17 cellular contexts compared by ENCODE assay signal in the genomic region with DNA sequence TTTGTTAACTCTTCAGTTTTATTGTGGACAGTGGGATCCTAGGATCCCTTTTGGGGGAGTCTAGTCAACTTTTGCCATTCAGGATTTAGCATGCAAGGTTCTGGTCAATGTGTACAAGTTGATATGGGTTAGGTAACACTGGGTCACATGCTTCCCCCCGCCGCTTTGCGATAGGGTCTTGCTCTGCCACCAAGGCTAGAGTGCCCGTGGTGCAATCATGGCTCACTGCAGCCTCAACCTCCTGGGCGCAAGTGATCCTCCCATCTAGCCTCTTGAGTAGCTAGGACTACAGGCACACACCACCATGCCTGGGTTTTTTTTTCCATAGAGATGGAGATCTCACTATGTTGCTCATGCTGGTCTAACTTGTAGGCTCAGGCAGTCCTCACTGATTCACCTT. TPM values are rescaled to one million over a fixed set of nuclear protein-coding genes. Genes with fewer than 3 reads are reported as not detected.
DNase-seq lines count a peak whose midpoint lies in the region; ATAC-seq and TF ChIP-seq lines count a peak whose summit lies in the region.
"Had no signal": no experiment of that assay in that cellular context is flagged by ENCODE, and none has a peak within 500 bp of the region (broad histone marks: within the 10 kb centered on the region; RNA-seq: fewer than 3 reads in every experiment).

No MANE protein-coding gene starts in this region.

- peaks cover 28% of the 10 kb centered on the region for H3K79me2 ChIP-seq in mammary epithelial cell (ENCODE audit: insufficient read depth, low read length)

- dilution Hi-C loops in mammary epithelial cell (cut with HindIII; ENCODE audit: low sequenced_read_pairs): no loop called here

- no peaks in the 10 kb centered on the region for H3K9me3 ChIP-seq in mammary epithelial cell (replicated peaks; ENCODE audit: insufficient read depth, low read length)
- H3K9me3 ChIP-seq: BE2C had no signal

- POLR2A ChIA-PET in MCF 10A (lab: Yijun Ruan, JAX): no interaction called here

- no peak overlapping the region for H3K27ac ChIP-seq in mammary epithelial cell (ENCODE audit: insufficient read depth, low read depth, low read length)
- H3K27ac ChIP-seq: RWPE1 had no signal

- intact Hi-C loops in MCF 10A (cut with micrococcal nuclease) (no loop called here), mammary epithelial cell (cut with micrococcal nuclease) (loop anchor here (5.0 to 10.0 kb wide), 2 partner anchors 70 to 262 kb away; no protein-coding TSS in a partner anchor), Calu3 (cut with micrococcal nuclease; ENCODE audit: unreplicated experiment) (loop anchor here (10.0 kb wide), 1 partner anchor 220 kb away; no protein-coding TSS in a partner anchor)

- H3K9ac ChIP-seq in mammary epithelial cell (ENCODE audit: insufficient read depth, low read length): no peak overlapping the region

- H3K27ac Mint-ChIP-seq in MCF 10A (ENCODE audit: low read depth, unreplicated experiment): peak overlapping the region; percentile 6
- peak overlapping the region; percentile 58 for H3K27ac Mint-ChIP-seq in central memory CD8-positive, alpha-beta T cell (ENCODE audit: low read depth)
- H3K27ac Mint-ChIP-seq in neural crest cell (ENCODE audit: unreplicated experiment): no peak overlapping the region
- no peak overlapping the region for H3K27ac Mint-ChIP-seq in Calu3 (ENCODE audit: unreplicated experiment)

- ATAC-seq in central memory CD8-positive, alpha-beta T cell (replicated peaks; ENCODE audit: extremely low read depth, poor library complexity, severe bottlenecking): no peak
- no peak for ATAC-seq in GM19324 (IDR thresholded peaks at IDR 0.05; ENCODE audit: low FRiP score, unreplicated experiment)

- BruUV-seq in MCF 10A (replicated peaks; lab: Mats Ljungman, UMichigan) (no TSS peak), mammary epithelial cell (replicated peaks; lab: Mats Ljungman, UMichigan) (no TSS peak), Calu3 (replicated peaks; lab: Mats Ljungman, UMichigan) (no TSS peak)

- CTCF ChIA-PET in MCF 10A (lab: Yijun Ruan, JAX): interaction anchor here (0.6 to 1.1 kb wide), 3 partner anchors 11 to 126 kb away, joined by 3 read pairs; no protein-coding TSS in a partner anchor
- CTCF ChIA-PET in mammary epithelial cell (lab: Charles Lee; ENCODE audit: low non-redundant PET): no interaction called here
- CTCF ChIA-PET in Calu3 (lab: Charles Lee): no interaction called here

- peaks cover 6% of the 10 kb centered on the region for H3K4me1 ChIP-seq in mammary epithelial cell (ENCODE audit: insufficient read depth, low read length)
- H3K4me1 ChIP-seq: BE2C had no signal

- no peak for DNase-seq in MCF 10A (ENCODE audit: unreplicated experiment)
- no peak for DNase-seq in mammary epithelial cell
- no peak for DNase-seq in central memory CD8-positive, alpha-beta T cell (ENCODE audit: low spot score in 2 of 2)
- no peak for DNase-seq in neural crest cell (ENCODE audit: low read depth, low spot score)
- no peak for DNase-seq in RPMI8226
- DNase-seq in Calu3: no peak
- DNase-seq: BE2C, DMS79, KG1, NCI-H1417, NCI-H1694 treated with DMSO at 0.1 percent for 48 hours, NCI-H2081 treated with DMSO at 0.1 percent for 48 hours, NCI-H2171 treated with DMSO at 0.1 percent for 48 hours, NCI-H524 treated with DMSO at 0.1 percent for 48 hours, SHP77 treated with DMSO at 0.1 percent for 48 hours had no signal

- WGBS in mammary epithelial cell (ENCODE audit: low coverage, missing lambda C conversion rate): 96% methylated on average over 5 of the region's 5 CpGs

- no peaks in the 10 kb centered on the region for H3K36me3 ChIP-seq in mammary epithelial cell (ENCODE audit: insufficient read depth, low read length)

- H3K27me3 ChIP-seq in mammary epithelial cell (ENCODE audit: insufficient read depth, low read length): no peaks in the 10 kb centered on the region
- H3K27me3 ChIP-seq: BE2C had no signal

- no peak for TF ChIP-seq CTCF in MCF 10A (IDR thresholded peaks at IDR 0.05; ENCODE audit: unreplicated experiment)
- no peak for TF ChIP-seq CTCF in mammary epithelial cell (conservative IDR thresholded peaks at IDR 0.05 in 1 of 2, IDR thresholded peaks at IDR 0.05 in 1 of 2; ENCODE audit: extremely low read depth in 1 of 2, insufficient read depth in 1 of 2, low read depth in 1 of 2, low read length in 2 of 2)
- TF ChIP-seq CTCF in neural crest cell (conservative IDR thresholded peaks at IDR 0.05): no peak
- no peak for TF ChIP-seq CTCF in Calu3 (IDR thresholded peaks at IDR 0.05; ENCODE audit: unreplicated experiment)

- H4K20me1 ChIP-seq in mammary epithelial cell (ENCODE audit: insufficient read depth, low read length): no peaks in the 10 kb centered on the region

- no peak overlapping the region for H2AFZ ChIP-seq in mammary epithelial cell (ENCODE audit: low read depth, low read length)

- no peaks in the 10 kb centered on the region for H3K9me3 Mint-ChIP-seq in MCF 10A (ENCODE audit: unreplicated experiment)
- no peaks in the 10 kb centered on the region for H3K9me3 Mint-ChIP-seq in central memory CD8-positive, alpha-beta T cell
- H3K9me3 Mint-ChIP-seq in neural crest cell: no peaks in the 10 kb centered on the region
- H3K9me3 Mint-ChIP-seq in Calu3 (ENCODE audit: low read depth, unreplicated experiment): no peaks in the 10 kb centered on the region

- H3K4me3 Mint-ChIP-seq in MCF 10A (ENCODE audit: unreplicated experiment) (no peak overlapping the region), neural crest cell (peak overlapping the region; percentile 95), Calu3 (ENCODE audit: low read depth, unreplicated experiment) (no peak overlapping the region)
- H3K4me3 Mint-ChIP-seq in central memory CD8-positive, alpha-beta T cell: peak overlapping the region; percentile 91

- H3K27me3 Mint-ChIP-seq in MCF 10A (ENCODE audit: insufficient read depth, unreplicated experiment) (no peaks in the 10 kb centered on the region), neural crest cell (ENCODE audit: low read depth) (peaks cover 3% of the 10 kb centered on the region), Calu3 (ENCODE audit: unreplicated experiment) (peaks cover 47% of the 10 kb centered on the region)
- no peaks in the 10 kb centered on the region for H3K27me3 Mint-ChIP-seq in central memory CD8-positive, alpha-beta T cell

- in situ Hi-C loops in mammary epithelial cell (cut with MboI; ENCODE audit: low sequenced_read_pairs in 2 of 2): no loop called here

- H3K36me3 Mint-ChIP-seq in MCF 10A (ENCODE audit: insufficient read depth, unreplicated experiment) (no peaks in the 10 kb centered on the region), neural crest cell (ENCODE audit: low read depth) (no peaks in the 10 kb centered on the region), Calu3 (ENCODE audit: insufficient read depth, unreplicated experiment) (peaks cover 38% of the 10 kb centered on the region)
- peaks cover 10% of the 10 kb centered on the region for H3K36me3 Mint-ChIP-seq in central memory CD8-positive, alpha-beta T cell (ENCODE audit: insufficient read depth)

- H3K4me1 Mint-ChIP-seq in MCF 10A (ENCODE audit: insufficient read depth, unreplicated experiment) (peaks cover 18% of the 10 kb centered on the region), neural crest cell (peaks cover 32% of the 10 kb centered on the region), Calu3 (ENCODE audit: low read depth, unreplicated experiment) (peaks cover 10% of the 10 kb centered on the region)
- peaks cover 38% of the 10 kb centered on the region for H3K4me1 Mint-ChIP-seq in central memory CD8-positive, alpha-beta T cell

- no peak overlapping the region for H3K4me3 ChIP-seq in mammary epithelial cell (replicated peaks in 1 of 3; ENCODE audit: insufficient read depth in 1 of 3, low read depth in 2 of 3, low read length in 3 of 3)

- H3K4me2 ChIP-seq in mammary epithelial cell (ENCODE audit: insufficient read depth, low read depth, low read length): no peak overlapping the region

RNA-seq across cellular contexts. Expression of a gene that starts 3.2 kb away (rescaled TPM):
- total RNA-seq in MCF 10A (2022) (30.0 and 32.8 TPM in 2 replicates), mammary epithelial cell (10 to 100 TPM; 13.8 to 24.5 TPM), neural crest cell (13.1 and 14.6 TPM in 2 replicates), Calu3 (2022) (8.9 and 10.0 TPM in 2 replicates)
- 8.5 TPM for polyA plus RNA-seq in mammary epithelial cell
- polyA minus RNA-seq in mammary epithelial cell: 12.6 TPM

RNA-seq across cellular contexts. Expression of a gene that starts 58.2 kb away (rescaled TPM):
- not detected in 2 replicates for total RNA-seq in MCF 10A (2022)
- total RNA-seq in mammary epithelial cell: 1 to 10 TPM in 1 of 2 donors, under 1 TPM in 1; 0.17 to 1.5 TPM
- 0.80 TPM for polyA plus RNA-seq in mammary epithelial cell
- 0.21 TPM for polyA minus RNA-seq in mammary epithelial cell
- total RNA-seq in neural crest cell: 1.6 and 2.5 TPM in 2 replicates
- 0.07 TPM in 1 of 2 replicates, not detected in the other for total RNA-seq in Calu3 (2022)

Comparison
In these comparisons a context has a peak if more than half of its experiments do, and no peak if none do; other contexts are left out.
1. H3K27ac Mint-ChIP-seq: peak in MCF 10A (single experiment) and central memory CD8-positive, alpha-beta T cell (single experiment); none in neural crest cell (single experiment) and Calu3 (single experiment).
2. H3K4me3 Mint-ChIP-seq: peak in central memory CD8-positive, alpha-beta T cell (single experiment) and neural crest cell (single experiment); none in MCF 10A (single experiment) and Calu3 (single experiment).